ENCODE assay signal across 19 cellular contexts in the genomic region with DNA sequence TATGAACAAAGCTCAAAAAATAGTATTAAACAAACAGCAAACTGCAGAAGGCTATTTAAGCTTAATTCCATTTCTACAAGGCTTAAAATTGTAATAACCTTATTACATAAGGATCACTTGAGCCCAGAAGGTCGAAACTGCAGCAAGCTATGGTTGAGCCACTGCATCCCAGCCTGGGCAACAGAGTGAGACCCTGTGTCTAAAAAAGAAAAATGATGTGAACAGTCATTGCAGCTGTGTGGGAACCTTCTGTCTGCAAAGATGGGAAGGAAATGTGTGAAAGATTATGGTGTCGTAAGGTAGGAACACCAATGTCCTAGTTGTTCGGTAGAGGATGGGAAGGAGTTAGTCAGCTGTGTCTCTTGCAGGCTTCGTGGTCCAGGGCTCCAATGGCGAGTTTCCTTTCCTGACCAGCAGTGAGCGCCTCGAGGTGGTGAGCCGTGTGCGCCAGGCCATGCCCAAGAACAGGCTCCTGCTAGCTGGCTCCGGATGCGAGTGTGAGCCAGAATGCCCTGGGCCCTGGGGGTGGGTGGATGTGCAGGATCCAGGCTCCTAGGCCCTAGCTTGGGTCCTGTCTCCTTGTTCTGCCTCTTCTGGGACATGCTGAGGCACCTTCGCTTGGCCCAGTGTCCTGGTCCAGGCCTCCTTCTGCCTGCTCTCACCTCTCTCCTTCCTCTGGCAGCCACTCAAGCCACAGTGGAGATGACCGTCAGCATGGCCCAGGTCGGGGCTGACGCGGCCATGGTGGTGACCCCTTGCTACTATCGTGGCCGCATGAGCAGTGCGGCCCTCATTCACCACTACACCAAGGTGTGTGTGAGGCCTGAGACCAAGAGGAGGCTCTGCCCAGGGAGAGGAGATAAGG. TPM values are rescaled to one million over a fixed set of nuclear protein-coding genes. Genes with fewer than 3 reads are reported as not detected.
"Had no signal": no experiment of that assay in that cellular context is flagged by ENCODE, and none has a peak within 500 bp of the region (broad histone marks: within the 10 kb centered on the region; RNA-seq: fewer than 3 reads in every experiment).

No MANE protein-coding gene starts in this region.

- H3K9me3 ChIP-seq: breast epithelium, suprapubic skin had no signal

- ATAC-seq: activated T-cell treated with anti-CD3 and anti-CD28 coated beads, Interleukin-2, amount 50 U/mL, for 4 hours; esophagus mucosa; left lobe of liver; stimulated activated naive CD8-positive, alpha-beta T cell treated with anti-CD3 and anti-CD28 coated beads, Interleukin-15, Interleukin-2, amounts not matched to agents 100 U/mL and 50 U/mL, for 24 hours had no signal

- H3K4me1 ChIP-seq: breast epithelium had no signal

- H3K36me3 ChIP-seq: breast epithelium, suprapubic skin had no signal

- H3K27me3 ChIP-seq: breast epithelium, dorsolateral prefrontal cortex, suprapubic skin had no signal

- H3K27ac ChIP-seq: breast epithelium, dorsolateral prefrontal cortex, suprapubic skin had no signal

- H3K4me3 ChIP-seq: breast epithelium, dorsolateral prefrontal cortex, suprapubic skin had no signal

- DNase-seq: activated CD4-positive, alpha-beta memory T cell treated with anti-CD3 and anti-CD28 coated beads for 36 hours; activated CD4-positive, alpha-beta T cell treated with anti-CD3 and anti-CD28 coated beads for 1 hour; activated effector memory CD4-positive, alpha-beta T cell treated with anti-CD3 and anti-CD28 coated beads, Interleukin-2, amount 50 U/mL, for 16 hours; activated naive CD8-positive, alpha-beta T cell treated with anti-CD3 and anti-CD28 coated beads for 36 hours; activated T-cell treated with anti-CD3 and anti-CD28 coated beads, Interleukin-2, amount 50 U/mL, for 4 hours; anterior cingulate cortex; dorsolateral prefrontal cortex; mesenchymal stem cell; stimulated activated CD4-positive, alpha-beta T cell treated with anti-CD3 and anti-CD28 coated beads, Interleukin-2, amount 100 ng/mL, for 48 hours; stimulated activated naive CD8-positive, alpha-beta T cell treated with anti-CD3 and anti-CD28 coated beads, Interleukin-15, Interleukin-2, amounts not matched to agents 100 U/mL and 50 U/mL, for 24 hours had no signal

RNA-seq across cellular contexts. Expression of a gene that starts 9.1 kb away (rescaled TPM):
- total RNA-seq: activated CD4-positive, alpha-beta memory T cell treated with anti-CD3 and anti-CD28 coated beads for 36 hours; activated naive CD8-positive, alpha-beta T cell treated with anti-CD3 and anti-CD28 coated beads for 36 hours; activated T-cell treated with anti-CD3 and anti-CD28 coated beads, Interleukin-2, amount 50 U/mL, for 4 hours; chondrocyte; fibroblast of villous mesenchyme; pulmonary artery endothelial cell; suprapubic skin; T-helper 2 cell treated with Interferon-gamma antibody and Interleukin-4, amounts not matched to agents 100 ng/mL and 5 ng/mL, for 36 hours; ureter had no signal

RNA-seq across cellular contexts. Expression of a gene that starts 14.4 kb away (rescaled TPM):
- total RNA-seq: activated CD4-positive, alpha-beta memory T cell treated with anti-CD3 and anti-CD28 coated beads for 36 hours; activated naive CD8-positive, alpha-beta T cell treated with anti-CD3 and anti-CD28 coated beads for 36 hours; activated T-cell treated with anti-CD3 and anti-CD28 coated beads, Interleukin-2, amount 50 U/mL, for 4 hours; T-helper 2 cell treated with Interferon-gamma antibody and Interleukin-4, amounts not matched to agents 100 ng/mL and 5 ng/mL, for 36 hours had no signal

RNA-seq across cellular contexts. Expression of a gene that starts 26.1 kb away (rescaled TPM):
- total RNA-seq: activated CD4-positive, alpha-beta memory T cell treated with anti-CD3 and anti-CD28 coated beads for 36 hours; activated naive CD8-positive, alpha-beta T cell treated with anti-CD3 and anti-CD28 coated beads for 36 hours; activated T-cell treated with anti-CD3 and anti-CD28 coated beads, Interleukin-2, amount 50 U/mL, for 4 hours; breast epithelium; left lobe of liver had no signal
